ENCODE assay signal across 23 cellular contexts in the genomic region with DNA sequence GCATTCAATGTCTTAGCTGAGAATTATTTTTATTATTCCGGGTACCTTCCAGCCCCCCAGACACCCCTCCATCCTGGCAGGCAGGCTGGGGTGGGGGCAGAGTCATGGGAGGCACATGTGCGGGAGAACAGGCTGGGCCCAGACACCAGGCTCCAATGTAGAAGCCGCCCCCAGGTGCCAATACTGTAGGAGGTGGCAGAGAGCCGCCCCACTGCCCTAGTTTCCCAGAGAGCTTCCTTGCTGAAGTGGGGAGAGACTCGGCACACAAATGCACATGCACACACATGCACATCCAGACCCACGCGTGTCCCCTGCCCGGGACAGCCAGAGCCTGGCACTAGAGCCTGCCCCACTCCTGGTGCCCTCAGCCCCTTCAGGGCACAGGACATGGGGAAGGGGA.
A peak's percentile ranks its signal among the peaks of the same experiment; 100 is the strongest.
DNase-seq lines count a peak whose midpoint lies in the region; FAIRE-seq and TF ChIP-seq lines count a peak whose summit lies in the region.
"Had no signal": no experiment of that assay in that cellular context is flagged by ENCODE, and none has a peak within 500 bp of the region (broad histone marks: within the 10 kb centered on the region; RNA-seq: fewer than 3 reads in every experiment).

No MANE protein-coding gene starts in this region.

- TF ChIP-seq CTCF in A673 (conservative IDR thresholded peaks at IDR 0.05; ENCODE audit: low read depth, low read length), result no peak
- TF ChIP-seq CTCF in H1 (IDR thresholded peaks at IDR 0.05; ENCODE audit: control extremely low read depth in 1 of 3, insufficient read depth in 1 of 3, low read depth in 1 of 3, low read length in 3 of 3), result no peak

- H3K27me3 ChIP-seq in A673 (replicated peaks; ENCODE audit: insufficient read depth, low read depth, low read length, poor library complexity), result no peaks in the 10 kb centered on the region
- H3K27me3 ChIP-seq in H1 (replicated peaks in 1 of 4; ENCODE audit: control insufficient read depth in 3 of 4, extremely low read depth in 1 of 4, insufficient read depth in 3 of 4, low read length in 3 of 4), result no peaks in the 10 kb centered on the region
- peaks cover 0 to 63% (median 0%) of the 10 kb centered on the region in 3 experiments for H3K27me3 ChIP-seq in neuronal stem cell (ENCODE audit: control insufficient read depth in 3 of 3, insufficient read depth in 3 of 3, low read depth in 1 of 3, low read length in 3 of 3)
- H3K27me3 ChIP-seq: BLaER1 treated with 17β-estradiol and CSF1 and Interleukin-3, amounts not matched to agents 10 nM and 100 nM had no signal

- no peak for FAIRE-seq in H1 (lab: Jason Lieb, UNC)
- FAIRE-seq: A549, D721Med, G401.6, GM12891, GM19239 had no signal

- H2BK20ac ChIP-seq in H1 (ENCODE audit: low read length), result no peak overlapping the region

- H3K4me2 ChIP-seq in H1 (ENCODE audit: insufficient read depth in 1 of 2, low read depth in 2 of 2, low read length in 2 of 2) (no peak overlapping the region), neuronal stem cell (ENCODE audit: insufficient read depth, low read length, poor library complexity, severe bottlenecking) (no peak overlapping the region)
- H3K4me2 ChIP-seq: A549; BLaER1 treated with 17β-estradiol and CSF1 and Interleukin-3, amounts not matched to agents 10 nM and 100 nM had no signal

- no peak overlapping the region; the same call in 1 of the 2 replicates for H2AK5ac ChIP-seq in H1 (ENCODE audit: low read depth, low read length)
- no peak overlapping the region for H2AK5ac ChIP-seq in neuronal stem cell (ENCODE audit: low read depth, low read length)

- BruUV-seq in A673 (replicated peaks; lab: Mats Ljungman, UMichigan), result no TSS peak

- H4K20me1 ChIP-seq in H1 (replicated peaks in 1 of 2; ENCODE audit: control insufficient read depth in 1 of 2, insufficient read depth in 2 of 2, low read length in 2 of 2), result no peaks in the 10 kb centered on the region

- intact Hi-C loops in A673 (cut with micrococcal nuclease; ENCODE audit: unreplicated experiment) (no loop called here), posterior cingulate gyrus (cut with DNase I) (no loop called here)

- DNase-seq in A673 (ENCODE audit: low spot score) (no peak), H1 (ENCODE audit: low read depth in 1 of 2, low spot score in 2 of 2) (no peak), neuronal stem cell (ENCODE audit: low spot score) (no peak), posterior cingulate gyrus (peak in 8 of 10 donors; percentile 54 to 95 (median 70)), dedifferentiated amniotic fluid mesenchymal stem cell (ENCODE audit: extremely low spot score) (no peak), AML-193 (lab: John Stamatoyannopoulos, UW) (no peak), NCI-H510A (lab: John Stamatoyannopoulos, UW) (no peak)
- no peak for DNase-seq in stimulated activated CD4-positive, alpha-beta T cell treated with anti-CD3 and anti-CD28 coated beads, Interleukin-12 subunit alpha, Interleukin-12 subunit beta, amount 100 ng/mL, for 4 hours
- DNase-seq: ACHN; Caco-2; Calu3; CD4-positive, alpha-beta T cell; CD8-positive, alpha-beta T cell; DMS79 treated with DMSO at 0.1 percent for 48 hours; GF-D8 had no signal

- no peak overlapping the region for H2BK120ac ChIP-seq in H1 (replicated peaks; ENCODE audit: low read depth, low read length)
- no peak overlapping the region for H2BK120ac ChIP-seq in neuronal stem cell (ENCODE audit: low read depth, low read length)

- CTCF ChIA-PET in A673 (lab: Charles Lee) (no interaction called here), H1 (lab: Charles Lee; ENCODE audit: partially characterized antibody) (interaction anchor here (0.9 to 7.7 kb wide), 9 partner anchors 9 to 90 kb away, joined by 3 to 39 read pairs (median 5); no protein-coding TSS in a partner anchor)

- no peak overlapping the region for H2AFZ ChIP-seq in H1 (ENCODE audit: low read length)
- no peak overlapping the region for H2AFZ ChIP-seq in neuronal stem cell (ENCODE audit: low read length)

- no peaks in the 10 kb centered on the region for H3K79me2 ChIP-seq in H1 (ENCODE audit: control insufficient read depth in 1 of 2, insufficient read depth in 2 of 2, low read length in 2 of 2)

- no peak for TF ChIP-seq POLR2A in H1 (IDR thresholded peaks at IDR 0.05; ENCODE audit: control extremely low read depth in 1 of 2, low read depth in 2 of 2, low read length in 2 of 2)

- H3K23ac ChIP-seq in H1 (ENCODE audit: insufficient read length), result no peak overlapping the region
- no peak overlapping the region for H3K23ac ChIP-seq in neuronal stem cell (ENCODE audit: low read depth, low read length, poor library complexity)

- H4K8ac ChIP-seq in H1 (ENCODE audit: extremely low read depth, insufficient read depth, low read length), result no peak overlapping the region
- H4K8ac ChIP-seq in neuronal stem cell (ENCODE audit: low read depth, low read length), result no peak overlapping the region

- no peak for TF ChIP-seq RAD21 in H1 (IDR thresholded peaks at IDR 0.05 in 1 of 2, conservative IDR thresholded peaks at IDR 0.05 in 1 of 2; ENCODE audit: low read depth in 2 of 2, low read length in 2 of 2)

- H3K36me3 ChIP-seq in A673 (ENCODE audit: insufficient read depth, low read length, poor library complexity, severe bottlenecking) (no peaks in the 10 kb centered on the region), H1 (ENCODE audit: control insufficient read depth in 2 of 4, insufficient read depth in 4 of 4, low read length in 3 of 4) (no peaks in the 10 kb centered on the region), neuronal stem cell (replicated peaks in 1 of 2; ENCODE audit: control insufficient read depth in 2 of 2, insufficient read depth in 2 of 2, low read length in 2 of 2) (no peaks in the 10 kb centered on the region)
- H3K36me3 ChIP-seq: BLaER1 treated with 17β-estradiol and CSF1 and Interleukin-3, amounts not matched to agents 10 nM and 100 nM had no signal

- 0 out of 2 replicates have a peak overlapping the region, but pooled peaks have one; percentile 21 for H2BK5ac ChIP-seq in H1 (ENCODE audit: low read depth, low read length)
- H2BK5ac ChIP-seq in neuronal stem cell (ENCODE audit: low read length), result no peak overlapping the region

- H3K18ac ChIP-seq in H1 (ENCODE audit: extremely low read depth, low read length), result no peak overlapping the region
- H3K18ac ChIP-seq in neuronal stem cell (ENCODE audit: low read length), result peak overlapping the region; percentile 21

- H3K79me1 ChIP-seq in H1 (ENCODE audit: low read depth, low read length) (no peaks in the 10 kb centered on the region; the same call in 1 of the 2 replicates), neuronal stem cell (ENCODE audit: low read depth, low read length) (no peaks in the 10 kb centered on the region)

- H3K23me2 ChIP-seq in H1 (ENCODE audit: low read depth, low read length), result no peaks in the 10 kb centered on the region

- H2BK12ac ChIP-seq in H1 (ENCODE audit: low read depth, low read length) (no peak overlapping the region), neuronal stem cell (ENCODE audit: low read length) (no peak overlapping the region)

- peaks cover 26% of the 10 kb centered on the region for H3K4me1 ChIP-seq in A673 (ENCODE audit: insufficient read depth, low read length, poor library complexity, severe bottlenecking)
- peaks cover 0 to 12% (median 0%) of the 10 kb centered on the region in 4 experiments; a peak in 2 of 7 replicates for H3K4me1 ChIP-seq in H1 (replicated peaks in 1 of 4; ENCODE audit: control insufficient read depth in 3 of 4, insufficient read depth in 4 of 4, low read length in 3 of 4)
- peaks cover 0 to 6% of the 10 kb centered on the region in 2 donors for H3K4me1 ChIP-seq in neuronal stem cell (ENCODE audit: control insufficient read depth in 2 of 2, insufficient read depth in 1 of 2, low read depth in 1 of 2, low read length in 2 of 2)
- H3K4me1 ChIP-seq: A549, Caco-2 had no signal

- H3K4me3 ChIP-seq in A673 (ENCODE audit: low read depth, low read length, poor library complexity, severe bottlenecking), result no peak overlapping the region
- no peak overlapping the region for H3K4me3 ChIP-seq in H1 (ENCODE audit: extremely low read depth in 1 of 4, insufficient read depth in 2 of 4, low read depth in 3 of 4, low read length in 4 of 4)
- no peak overlapping the region for H3K4me3 ChIP-seq in neuronal stem cell (ENCODE audit: low read length in 2 of 2)
- H3K4me3 ChIP-seq: A549; BLaER1 treated with 17β-estradiol and CSF1 and Interleukin-3, amounts not matched to agents 10 nM and 100 nM had no signal

- H3K27ac ChIP-seq in A673 (ENCODE audit: low read depth, low read length, poor library complexity, severe bottlenecking), result peak overlapping the region; percentile 44
- no peak overlapping the region for H3K27ac ChIP-seq in H1 (ENCODE audit: low read depth, low read length)
- no peak overlapping the region for H3K27ac ChIP-seq in neuronal stem cell (replicated peaks; ENCODE audit: low read length)
- H3K27ac ChIP-seq: 22Rv1; A549; BLaER1 treated with 17β-estradiol and CSF1 and Interleukin-3, amounts not matched to agents 10 nM and 100 nM; C4-2B had no signal

- WGBS in H1 (ENCODE audit: extremely low coverage in 1 of 2, insufficient coverage in 1 of 2, insufficient read length in 1 of 2, insufficient replicate concordance in 2 of 2, low coverage in 1 of 2, low lambda C conversion rate in 2 of 2, missing lambda C conversion rate in 1 of 2), 2 experiments, result 94% methylated on average over 8 of the region's 8 CpGs; no CpG with 5 or more reads in 1 of the 2 experiments
- no CpG with 5 or more reads among the region's 8 CpGs for WGBS in neuronal stem cell (ENCODE audit: extremely low coverage in 2 of 2, insufficient read length in 2 of 2, insufficient replicate concordance in 1 of 2), 2 donors

- H3K56ac ChIP-seq in H1 (replicated peaks; ENCODE audit: insufficient read length, low read depth, low read length), result no peak overlapping the region

- H3K14ac ChIP-seq in H1 (ENCODE audit: insufficient read length), result no peak overlapping the region
- no peak overlapping the region for H3K14ac ChIP-seq in neuronal stem cell (ENCODE audit: low read length)

- H4K5ac ChIP-seq in H1 (ENCODE audit: insufficient read length, low read depth, low read length), result no peak overlapping the region

- H4K91ac ChIP-seq in H1 (replicated peaks; ENCODE audit: insufficient read length, low read length) (no peak overlapping the region), neuronal stem cell (ENCODE audit: low read depth, low read length, poor library complexity) (no peak overlapping the region)

- H3K4ac ChIP-seq in H1 (replicated peaks; ENCODE audit: insufficient read length, low read depth, low read length) (no peak overlapping the region), neuronal stem cell (ENCODE audit: low read length) (no peak overlapping the region)

- POLR2A ChIA-PET in A673 (lab: Charles Lee; ENCODE audit: low non-redundant PET), result interaction anchor here (0.5 kb wide), 1 partner anchor 1503 kb away, joined by 13 read pairs; no protein-coding TSS in a partner anchor
- POLR2A ChIA-PET in H1 (lab: Charles Lee; ENCODE audit: partially characterized antibody), result no interaction called here

- H3K9ac ChIP-seq in H1 (replicated peaks in 1 of 4; ENCODE audit: extremely low read depth in 1 of 4, low read depth in 3 of 4, low read length in 3 of 4) (no peak overlapping the region), neuronal stem cell (ENCODE audit: low read depth, low read length, poor library complexity) (no peak overlapping the region)
- H3K9ac ChIP-seq: BLaER1 treated with 17β-estradiol and CSF1 and Interleukin-3, amounts not matched to agents 10 nM and 100 nM had no signal

- no peak overlapping the region for H2BK15ac ChIP-seq in H1 (ENCODE audit: low read length)
- H2BK15ac ChIP-seq in neuronal stem cell (ENCODE audit: low read length), result no peak overlapping the region

- no peak for TF ChIP-seq EP300 in H1 (IDR thresholded peaks at IDR 0.05; ENCODE audit: borderline replicate concordance in 1 of 2, low read depth in 2 of 2, low read length in 2 of 2)

- H3K9me3 ChIP-seq in A673 (ENCODE audit: low read depth, low read length, poor library complexity, severe bottlenecking) (no peaks in the 10 kb centered on the region), H1 (ENCODE audit: insufficient read depth in 2 of 2, low read depth in 1 of 2, low read length in 1 of 2) (no peaks in the 10 kb centered on the region), neuronal stem cell (replicated peaks in 1 of 2; ENCODE audit: control insufficient read depth in 2 of 2, insufficient read depth in 1 of 2, low read depth in 1 of 2, low read length in 2 of 2) (no peaks in the 10 kb centered on the region)
- H3K9me3 ChIP-seq: A549; BLaER1 treated with 17β-estradiol and CSF1 and Interleukin-3, amounts not matched to agents 10 nM and 100 nM; Caco-2 had no signal

Comparison
In these comparisons a context has a peak if more than half of its experiments do, and no peak if none do; other contexts are left out.
1. DNase-seq: peak in posterior cingulate gyrus (8 of 10); none in A673 (single experiment), H1 (0 of 2), neuronal stem cell (single experiment), dedifferentiated amniotic fluid mesenchymal stem cell (single experiment), stimulated activated CD4-positive, alpha-beta T cell treated with anti-CD3 and anti-CD28 coated beads, Interleukin-12 subunit alpha, Interleukin-12 subunit beta, amount 100 ng/mL, for 4 hours (single experiment), AML-193 (0 of 2) and NCI-H510A (single experiment).